ENCODE assay signal across 8 cellular contexts in genomic region chr14:95998656-95999055, GRCh38. TPM values are rescaled to one million over a fixed set of nuclear protein-coding genes. Genes with fewer than 3 reads are reported as not detected.
DNase-seq lines count a peak whose midpoint lies in the region; ATAC-seq, FAIRE-seq and TF ChIP-seq lines count a peak whose summit lies in the region.

No MANE protein-coding gene starts in this region.

- FAIRE-seq in GM12891 (lab: Jason Lieb, UNC) = no peak

- no peak overlapping the region for H2AFZ ChIP-seq in neural cell (ENCODE audit: low read depth, low read length)

- TF ChIP-seq RAD21 in neural cell (conservative IDR thresholded peaks at IDR 0.05) = peak; percentile 82

- no peak overlapping the region for H3K27ac ChIP-seq in neural cell (ENCODE audit: low read length)
- no peak overlapping the region for H3K27ac ChIP-seq in spleen

- no peaks in the 10 kb centered on the region for H3K4me1 ChIP-seq in spleen

- no peaks in the 10 kb centered on the region for H4K20me1 ChIP-seq in neural cell (ENCODE audit: insufficient read depth)

- H3K27me3 ChIP-seq in neural cell (ENCODE audit: insufficient read depth, low read depth, low read length) (no peaks in the 10 kb centered on the region), spleen (replicated peaks in 1 of 7) (peaks cover 0 to 57% (median 8%) of the 10 kb centered on the region in 7 donors)

- 44 to 69% (median 46%) methylated on average over 1 of the region's 1 CpG for WGBS in spleen, 5 donors

- H3K9me2 ChIP-seq in neural cell (ENCODE audit: insufficient read depth, low read length) = no peaks in the 10 kb centered on the region

- peak; percentile 59 for DNase-seq in DMS79 treated with DMSO at 0.1 percent for 48 hours (lab: John Stamatoyannopoulos, UW)
- DNase-seq in NCI-H2107 (lab: John Stamatoyannopoulos, UW) = peak; percentile 31
- DNase-seq in cardiac fibroblast (ENCODE audit: low read depth in 2 of 2) = peak; percentile 53 to 63
- DNase-seq in spleen = no peak
- no peak for DNase-seq in GM12891 (ENCODE audit: insufficient read length, low spot score)

- intact Hi-C loops in spleen (cut with DNase I; ENCODE audit: low total_unique reads) = loop anchor here (10.0 kb wide), 1 partner anchor 224 kb away; no protein-coding TSS in a partner anchor

- TF ChIP-seq CTCF in cardiac fibroblast (IDR thresholded peaks at IDR 0.05; ENCODE audit: low read depth, low read length) (peak; percentile 25), neural cell (IDR thresholded peaks at IDR 0.05; ENCODE audit: poor library complexity, severe bottlenecking) (peak; percentile 78), spleen (IDR thresholded peaks at IDR 0.05 in 8 of 11, conservative IDR thresholded peaks at IDR 0.05 in 3 of 11) (peak in 3 of 11 experiments; percentile 16 to 27 (median 17))

- peaks cover 5% of the 10 kb centered on the region for H3F3A ChIP-seq in neural cell (ENCODE audit: insufficient read depth, low read length, poor library complexity, severe bottlenecking)

- TF ChIP-seq EP300 in neural cell (conservative IDR thresholded peaks at IDR 0.05; ENCODE audit: poor library complexity, severe bottlenecking) = no peak

- TF ChIP-seq POLR2A in spleen (IDR thresholded peaks at IDR 0.05) = no peak
- no peak for TF ChIP-seq POLR2A in GM12891 (IDR thresholded peaks at IDR 0.05; ENCODE audit: low read depth, low read length)

- no peak overlapping the region for H3K4me2 ChIP-seq in neural cell (ENCODE audit: low read length)

- H3K36me3 ChIP-seq in neural cell (ENCODE audit: insufficient read depth, low read length) = no peaks in the 10 kb centered on the region
- no peaks in the 10 kb centered on the region for H3K36me3 ChIP-seq in spleen

- no peak overlapping the region for H3K9ac ChIP-seq in neural cell (ENCODE audit: low read length)

- ATAC-seq in HG02798 (IDR thresholded peaks at IDR 0.05; ENCODE audit: poor library complexity, unreplicated experiment) = no peak
- no peak for ATAC-seq in HG02852 (IDR thresholded peaks at IDR 0.05; ENCODE audit: unreplicated experiment)

- H3K4me3 ChIP-seq in cardiac fibroblast (replicated peaks in 1 of 2; ENCODE audit: low read depth in 2 of 2, low read length in 2 of 2) (no peak overlapping the region), neural cell (ENCODE audit: low read length) (no peak overlapping the region), spleen (no peak overlapping the region)

- H3K9me3 ChIP-seq in neural cell (ENCODE audit: low read length) (no peaks in the 10 kb centered on the region), spleen (peaks cover 0 to 9% (median 5%) of the 10 kb centered on the region in 8 donors)

- no peaks in the 10 kb centered on the region for H3K79me2 ChIP-seq in neural cell (replicated peaks; ENCODE audit: insufficient read depth, low read length)

TF ChIP-seq in neural cell, 6 proteins besides CTCF, POLR2A, EP300 and RAD21:
- no peak for TF ChIP-seq EZH2 (IDR thresholded peaks at IDR 0.05; ENCODE audit: borderline replicate concordance, insufficient read depth, low read length, poor library complexity, severe bottlenecking)
- TF ChIP-seq SMC3 (conservative IDR thresholded peaks at IDR 0.05; ENCODE audit: poor library complexity) = peak; percentile 88
TF ChIP-seq in neural cell: peak in this region for 1.

TF ChIP-seq in GM12891, 5 proteins besides CTCF, POLR2A, EP300 and RAD21:
- TF ChIP-seq POU2F2 (IDR thresholded peaks at IDR 0.05; ENCODE audit: low read depth, low read length) = no peak
- no peak for TF ChIP-seq PAX5 (IDR thresholded peaks at IDR 0.05; ENCODE audit: insufficient read depth, low read length, severe bottlenecking)

RNA-seq across cellular contexts. Expression of gene C14orf132, which starts 40.5 kb away (rescaled TPM):
- polyA plus RNA-seq in neural cell = 50.1 and 62.0 TPM in 2 replicates
- polyA minus RNA-seq in neural cell = 114 and 120 TPM in 2 replicates
- 10 to 100 TPM in 4 of 7 donors, 1 to 10 TPM in 3; 3.0 to 16.4 (median 10.2) TPM for total RNA-seq in spleen
- polyA plus RNA-seq in spleen = 1 to 10 TPM; 1.8 to 3.5 (median 1.8) TPM
- 0.03 TPM for polyA plus RNA-seq in GM12891 (2012; ENCODE audit: low read depth, missing spikeins)

Comparison
In these comparisons a context has a peak if more than half of its experiments do, and no peak if none do; other contexts are left out.
1. DNase-seq: peak in DMS79 treated with DMSO at 0.1 percent for 48 hours (single experiment), NCI-H2107 (single experiment) and cardiac fibroblast (2 of 2); none in spleen (single experiment) and GM12891 (single experiment).
2. RNA of gene C14orf132, which starts 40.5 kb away (polyA plus RNA-seq): 50.1 to 62.0 TPM in neural cell; 1.8 to 3.5 TPM in spleen; every median in the first group is over 10 times any median in the second.